In the genomic region with DNA sequence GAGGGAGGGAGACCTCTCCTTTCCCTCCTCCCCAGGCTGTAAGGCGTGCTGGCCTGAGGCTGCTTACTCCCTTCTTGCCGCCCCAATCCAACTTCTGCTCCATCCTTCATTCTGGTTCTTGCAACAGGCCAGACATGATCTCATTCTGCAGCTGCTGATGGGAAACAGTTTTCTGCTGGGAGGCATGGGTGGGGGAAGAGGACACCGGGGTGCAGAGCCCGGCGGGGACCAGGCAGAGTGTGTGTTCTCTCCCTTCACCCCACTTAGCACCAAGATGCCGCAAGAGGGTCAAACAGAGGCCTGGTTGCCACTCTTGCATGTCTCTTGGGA, we compare ENCODE assay signal across 12 cellular contexts. TPM values are rescaled to one million over a fixed set of nuclear protein-coding genes. Genes with fewer than 3 reads are reported as not detected.
A peak's percentile ranks its signal among the peaks of the same experiment; 100 is the strongest.
DNase-seq lines count a peak whose midpoint lies in the region; ATAC-seq and TF ChIP-seq lines count a peak whose summit lies in the region.
"Had no signal": no experiment of that assay in that cellular context is flagged by ENCODE, and none has a peak within 500 bp of the region (broad histone marks: within the 10 kb centered on the region; RNA-seq: fewer than 3 reads in every experiment).

No MANE protein-coding gene starts in this region.

- peaks cover 2% of the 10 kb centered on the region for H3K36me3 Mint-ChIP-seq in activated CD4-positive, alpha-beta T cell treated with anti-CD3 and anti-CD28 coated beads, Interleukin-2, amount 10 ng/mL, durations not matched to agents 7 days and 5 days (ENCODE audit: low read depth)

- no peak for ATAC-seq in GM19328 (IDR thresholded peaks at IDR 0.05; ENCODE audit: unreplicated experiment)
- no peak for ATAC-seq in HG03045 (IDR thresholded peaks at IDR 0.05; ENCODE audit: unreplicated experiment)

- H3K4me1 ChIP-seq in SJSA1 (replicated peaks) (peaks cover 24% of the 10 kb centered on the region), skeletal muscle tissue (ENCODE audit: control insufficient read depth in 3 of 3, insufficient read depth in 3 of 3, low read length in 3 of 3) (peaks cover 17 to 25% (median 22%) of the 10 kb centered on the region in 3 donors)

- DNase-seq in activated CD4-positive, alpha-beta T cell treated with anti-CD3 and anti-CD28 coated beads, Interleukin-2, amount 10 ng/mL, durations not matched to agents 7 days and 5 days, result no peak
- DNase-seq in activated CD4-positive, alpha-beta T cell treated with anti-CD3 and anti-CD28 coated beads, Interleukin-2, amount 50 U/mL, for 4 hours, result no peak
- DNase-seq in SJSA1 (ENCODE audit: low read depth in 1 of 2, low spot score in 2 of 2), result no peak
- no peak for DNase-seq in fibroblast of mammary gland (ENCODE audit: low read depth)
- no peak for DNase-seq in NCI-H2081 treated with DMSO at 0.1 percent for 48 hours (lab: John Stamatoyannopoulos, UW)
- DNase-seq: activated CD4-positive, alpha-beta T cell treated with anti-CD3 and anti-CD28 coated beads for 1 hour; effector CD8-positive, alpha-beta T cell; midbrain had no signal

- H3K9ac ChIP-seq in skeletal muscle tissue (ENCODE audit: low read depth in 1 of 3, low read length in 3 of 3), result peak overlapping the region in 1 of 3 donors; percentile 43

- CTCF ChIA-PET in activated CD4-positive, alpha-beta T cell treated with anti-CD3 and anti-CD28 coated beads, Interleukin-2, amount 10 ng/mL, durations not matched to agents 7 days and 5 days (lab: Charles Lee), result interaction anchor here (1.2 kb wide), 1 partner anchor 8 kb away, joined by 3 read pairs; no protein-coding TSS in a partner anchor

- POLR2A ChIA-PET in activated CD4-positive, alpha-beta T cell treated with anti-CD3 and anti-CD28 coated beads, Interleukin-2, amount 10 ng/mL, durations not matched to agents 7 days and 5 days (lab: Charles Lee), result no interaction called here

- H3K4me3 ChIP-seq in SJSA1, result peak overlapping the region; percentile 67
- H3K4me3 ChIP-seq in fibroblast of mammary gland (ENCODE audit: control insufficient read depth, low read depth, low read length), result peak overlapping the region; percentile 34
- H3K4me3 ChIP-seq in skeletal muscle tissue (ENCODE audit: low read length in 3 of 3), result peak overlapping the region; percentile 2 to 65 (median 59)

- H3K27ac Mint-ChIP-seq in activated CD4-positive, alpha-beta T cell treated with anti-CD3 and anti-CD28 coated beads, Interleukin-2, amount 10 ng/mL, durations not matched to agents 7 days and 5 days, result peak overlapping the region; percentile 75

- H3K9me3 Mint-ChIP-seq in activated CD4-positive, alpha-beta T cell treated with anti-CD3 and anti-CD28 coated beads, Interleukin-2, amount 10 ng/mL, durations not matched to agents 7 days and 5 days, result no peaks in the 10 kb centered on the region

- peak overlapping the region; percentile 73 for H3K4me3 Mint-ChIP-seq in activated CD4-positive, alpha-beta T cell treated with anti-CD3 and anti-CD28 coated beads, Interleukin-2, amount 10 ng/mL, durations not matched to agents 7 days and 5 days

- H3K27me3 Mint-ChIP-seq in activated CD4-positive, alpha-beta T cell treated with anti-CD3 and anti-CD28 coated beads, Interleukin-2, amount 10 ng/mL, durations not matched to agents 7 days and 5 days, result no peaks in the 10 kb centered on the region

- TF ChIP-seq CTCF in fibroblast of mammary gland (conservative IDR thresholded peaks at IDR 0.05; ENCODE audit: control insufficient read depth, insufficient read depth, low read depth, low read length), result no peak

- H3K27ac ChIP-seq in SJSA1, result no peak overlapping the region
- no peak overlapping the region for H3K27ac ChIP-seq in skeletal muscle tissue (ENCODE audit: low read depth, low read length)

- H3K27me3 ChIP-seq in SJSA1 (replicated peaks) (no peaks in the 10 kb centered on the region), skeletal muscle tissue (ENCODE audit: control insufficient read depth in 3 of 3, insufficient read depth in 3 of 3, low read length in 3 of 3) (peaks cover 0 to 15% (median 7%) of the 10 kb centered on the region in 3 donors)

- H3K9me3 ChIP-seq in SJSA1 (replicated peaks) (no peaks in the 10 kb centered on the region), skeletal muscle tissue (ENCODE audit: control insufficient read depth in 3 of 3, low read length in 3 of 3) (no peaks in the 10 kb centered on the region)

- 0 out of 2 replicates have a peak, but pooled peaks cover 6% of the 10 kb centered on the region for H3K36me3 ChIP-seq in SJSA1
- H3K36me3 ChIP-seq in skeletal muscle tissue (ENCODE audit: control insufficient read depth in 3 of 3, insufficient read depth in 3 of 3, low read length in 3 of 3), result no peaks in the 10 kb centered on the region

- peaks cover 25% of the 10 kb centered on the region for H3K4me1 Mint-ChIP-seq in activated CD4-positive, alpha-beta T cell treated with anti-CD3 and anti-CD28 coated beads, Interleukin-2, amount 10 ng/mL, durations not matched to agents 7 days and 5 days

RNA-seq across cellular contexts. Expression of a gene that starts 1.4 kb away (rescaled TPM):
- total RNA-seq in activated CD4-positive, alpha-beta T cell treated with anti-CD3 and anti-CD28 coated beads, Interleukin-2, amount 10 ng/mL, durations not matched to agents 7 days and 5 days, result 10 to 100 TPM; 17.7 to 20.4 TPM
- total RNA-seq in SJSA1 (2014; rRNA removed; shearing (Covaris generic)), result 10.8 and 18.0 TPM in 2 replicates
- 5.7 TPM for total RNA-seq in skeletal muscle tissue

RNA-seq across cellular contexts. Expression of a gene that starts 2.8 kb away (rescaled TPM):
- under 1 TPM; 0.08 to 0.12 TPM for total RNA-seq in activated CD4-positive, alpha-beta T cell treated with anti-CD3 and anti-CD28 coated beads, Interleukin-2, amount 10 ng/mL, durations not matched to agents 7 days and 5 days
- total RNA-seq in SJSA1 (2014; rRNA removed; shearing (Covaris generic)), result 0.08 TPM in 1 of 2 replicates, not detected in the other
- total RNA-seq in skeletal muscle tissue, result 0.52 TPM

RNA-seq across cellular contexts. Expression of a gene that starts 7.9 kb away (rescaled TPM):
- not detected for total RNA-seq in activated CD4-positive, alpha-beta T cell treated with anti-CD3 and anti-CD28 coated beads, Interleukin-2, amount 10 ng/mL, durations not matched to agents 7 days and 5 days
- total RNA-seq in SJSA1 (2014; rRNA removed; shearing (Covaris generic)), result not detected in 2 replicates
- total RNA-seq in skeletal muscle tissue, result not detected
- total RNA-seq: NCI-H460 had no signal

RNA-seq across cellular contexts. Expression of a gene that starts 15.6 kb away (rescaled TPM):
- 10 to 100 TPM; 61.6 to 67.7 TPM for total RNA-seq in activated CD4-positive, alpha-beta T cell treated with anti-CD3 and anti-CD28 coated beads, Interleukin-2, amount 10 ng/mL, durations not matched to agents 7 days and 5 days
- total RNA-seq in SJSA1 (2014; rRNA removed; shearing (Covaris generic)), result 110 and 125 TPM in 2 replicates
- 44.4 TPM for total RNA-seq in skeletal muscle tissue

RNA-seq across cellular contexts. Expression of a gene that starts 33.1 kb away (rescaled TPM):
- total RNA-seq in activated CD4-positive, alpha-beta T cell treated with anti-CD3 and anti-CD28 coated beads, Interleukin-2, amount 10 ng/mL, durations not matched to agents 7 days and 5 days, result 1 to 10 TPM in 1 of 2 experiments, under 1 TPM in 1; 0.74 to 1.5 TPM
- 1.8 and 2.5 TPM in 2 replicates for total RNA-seq in SJSA1 (2014; rRNA removed; shearing (Covaris generic))
- 4.7 TPM for total RNA-seq in skeletal muscle tissue
